9 cellular contexts compared by ENCODE assay signal in genomic region chr1:1299686-1300351, GRCh38. TPM values are rescaled to one million over a fixed set of nuclear protein-coding genes. Genes with fewer than 3 reads are reported as not detected.
DNase-seq lines count a peak whose midpoint lies in the region; ATAC-seq, FAIRE-seq and TF ChIP-seq lines count a peak whose summit lies in the region.
"Had no signal": no experiment of that assay in that cellular context is flagged by ENCODE, and none has a peak within 500 bp of the region (broad histone marks: within the 10 kb centered on the region; RNA-seq: fewer than 3 reads in every experiment).

No MANE protein-coding gene starts in this region.

- no peak overlapping the region for H3K9ac ChIP-seq in astrocyte (ENCODE audit: low read length)

- peak; percentile 75 to 76 for ATAC-seq in naive B cell (ENCODE audit: low read depth in 2 of 2)
- ATAC-seq in HG03196 (IDR thresholded peaks at IDR 0.05; ENCODE audit: unreplicated experiment), result no peak

- peaks cover 15% of the 10 kb centered on the region for H3K79me2 ChIP-seq in astrocyte (ENCODE audit: insufficient read depth, low read length)

- H3K27ac ChIP-seq in astrocyte (ENCODE audit: low read depth, low read length), result no peak overlapping the region
- no peak overlapping the region for H3K27ac ChIP-seq in ovary

- intact Hi-C loops in ovary (cut with DNase I), result loop anchor here in 3 of 4 donors (10.0 kb wide), 2 partner anchors 255 to 315 kb away; partner anchors contain the start of gene PERM1 (in 2 of the 3)

- H3K4me3 Mint-ChIP-seq in astrocyte (ENCODE audit: unreplicated experiment) (no peak overlapping the region), naive B cell (no peak overlapping the region)

- H3K4me1 ChIP-seq in astrocyte (ENCODE audit: insufficient read depth, low read length) (peaks cover 7% of the 10 kb centered on the region), ovary (ENCODE audit: insufficient read depth) (peaks cover 6% of the 10 kb centered on the region)

- H3K27ac Mint-ChIP-seq in astrocyte (ENCODE audit: unreplicated experiment), result no peak overlapping the region
- peak overlapping the region in 1 of 6 donors; percentile 18 for H3K27ac Mint-ChIP-seq in naive B cell

- H3K36me3 Mint-ChIP-seq in astrocyte (ENCODE audit: low read depth, unreplicated experiment) (no peaks in the 10 kb centered on the region), naive B cell (no peaks in the 10 kb centered on the region)

- TF ChIP-seq EP300 in ovary (IDR thresholded peaks at IDR 0.05), result no peak

- H4K20me1 ChIP-seq in astrocyte (ENCODE audit: insufficient read depth, low read length), result peaks cover 49% of the 10 kb centered on the region

- H3K27me3 ChIP-seq in astrocyte (ENCODE audit: insufficient read depth, low read length) (no peaks in the 10 kb centered on the region), ovary (no peaks in the 10 kb centered on the region)

- H3K9me3 Mint-ChIP-seq in astrocyte (ENCODE audit: unreplicated experiment) (no peaks in the 10 kb centered on the region), naive B cell (no peaks in the 10 kb centered on the region)

- no peak for FAIRE-seq in astrocyte (lab: Jason Lieb, UNC)
- FAIRE-seq: colon had no signal

- TF ChIP-seq CTCF in HFF-Myc (IDR thresholded peaks at IDR 0.05; ENCODE audit: low read depth, low read length, missing control alignments) (peak; percentile 32), astrocyte (IDR thresholded peaks at IDR 0.05; ENCODE audit: insufficient read depth, low read depth, low read length) (peak; percentile 12), ovary (IDR thresholded peaks at IDR 0.05) (no peak)

- H3K9me3 ChIP-seq in astrocyte (ENCODE audit: insufficient read depth, low read depth, low read length) (no peaks in the 10 kb centered on the region), ovary (no peaks in the 10 kb centered on the region)

- H3K27me3 Mint-ChIP-seq in astrocyte (ENCODE audit: low read depth, unreplicated experiment), result no peaks in the 10 kb centered on the region
- H3K27me3 Mint-ChIP-seq in naive B cell, result no peaks in the 10 kb centered on the region

- TF ChIP-seq POLR2A in ovary (IDR thresholded peaks at IDR 0.05), result no peak

- H2AFZ ChIP-seq in astrocyte (ENCODE audit: low read depth, low read length), result no peak overlapping the region

- no peak overlapping the region for H3K4me2 ChIP-seq in astrocyte (ENCODE audit: low read length)

- DNase-seq in DMS 273 (lab: John Stamatoyannopoulos, UW; ENCODE audit: unreplicated experiment) (peak; percentile 60), DMS 273 treated with DMSO at 0.1 percent for 48 hours (lab: John Stamatoyannopoulos, UW) (no peak), HFF-Myc (ENCODE audit: extremely low read depth, low read depth) (no peak), astrocyte (ENCODE audit: low read depth) (no peak), naive B cell (peak; percentile 27), ovary (no peak), inferior parietal cortex (ENCODE audit: extremely low spot score) (no peak)

- H3K36me3 ChIP-seq in astrocyte (ENCODE audit: insufficient read depth, low read length), result no peaks in the 10 kb centered on the region
- H3K36me3 ChIP-seq in ovary, result no peaks in the 10 kb centered on the region

- H3K4me3 ChIP-seq in HFF-Myc (replicated peaks; ENCODE audit: low read depth, low read length) (no peak overlapping the region), astrocyte (ENCODE audit: insufficient read depth, low read depth, low read length) (no peak overlapping the region), ovary (no peak overlapping the region)

- H3K4me1 Mint-ChIP-seq in astrocyte (ENCODE audit: low read depth, unreplicated experiment) (peaks cover 2% of the 10 kb centered on the region), naive B cell (peaks cover 0 to 5% (median 3%) of the 10 kb centered on the region in 3 donors)

- whole genome bisulfite sequencing in ovary, 3 donors, result 77 to 79% (median 78%) methylated on average over 19 to 22 of the region's 22 CpGs

RNA-seq across cellular contexts. Expression of gene ACAP3, which starts 7.9 kb away (rescaled TPM):
- total RNA-seq in astrocyte (60.2 and 64.0 TPM in 2 replicates), ovary (10 to 100 TPM; 23.1 to 62.4 (median 46.4) TPM)
- polyA plus RNA-seq in naive B cell (ENCODE audit: low read depth in 6 of 6) (1 to 10 TPM; 1.9 to 7.2 (median 3.1) TPM), ovary (10 to 100 TPM in 1 of 2 donors, 1 to 10 TPM in 1; 3.5 to 33.4 TPM)

RNA-seq across cellular contexts. Expression of gene PUSL1, which starts 8.6 kb away (rescaled TPM):
- 28.0 and 29.4 TPM in 2 replicates for total RNA-seq in astrocyte
- 10 to 100 TPM in 5 of 6 donors, 1 to 10 TPM in 1; 7.2 to 17.2 (median 11.9) TPM for polyA plus RNA-seq in naive B cell (ENCODE audit: low read depth in 6 of 6)
- total RNA-seq in ovary, result 10 to 100 TPM; 12.5 to 27.6 (median 21.7) TPM
- 10 to 100 TPM in 1 of 2 donors, under 1 TPM in 1; 0.18 to 14.7 TPM for polyA plus RNA-seq in ovary

RNA-seq across cellular contexts. Expression of gene SCNN1D, which starts 19.6 kb away (rescaled TPM):
- total RNA-seq in astrocyte (4.4 and 5.0 TPM in 2 replicates), ovary (10 to 100 TPM in 1 of 7 donors, 1 to 10 TPM in 6; 6.3 to 10.2 (median 9.1) TPM)
- polyA plus RNA-seq in naive B cell (ENCODE audit: low read depth in 6 of 6) (not detected), ovary (1 to 10 TPM in 1 of 2 donors, under 1 TPM in 1; 0.27 to 7.9 TPM)

RNA-seq across cellular contexts. Expression of gene INTS11, which starts 24.6 kb away (rescaled TPM):
- total RNA-seq in astrocyte (75.9 and 84.8 TPM in 2 replicates), ovary (100 to 1,000 TPM; 102 to 135 (median 109) TPM)
- polyA plus RNA-seq in naive B cell (ENCODE audit: low read depth in 6 of 6) (10 to 100 TPM; 45.9 to 61.5 (median 54.3) TPM), ovary (100 to 1,000 TPM in 1 of 2 donors, 10 to 100 TPM in 1; 72.6 to 119 TPM)

RNA-seq across cellular contexts. Expression of gene CPTP, which starts 24.8 kb away (rescaled TPM):
- total RNA-seq in astrocyte (25.6 and 28.5 TPM in 2 replicates), ovary (10 to 100 TPM; 13.8 to 21.0 (median 14.8) TPM)
- polyA plus RNA-seq in naive B cell (ENCODE audit: low read depth in 6 of 6) (10 to 100 TPM in 3 of 6 donors, 1 to 10 TPM in 3; 7.9 to 16.9 (median 10.7) TPM), ovary (10 to 100 TPM in 1 of 2 donors, 1 to 10 TPM in 1; 2.4 to 18.3 TPM)

Comparison
In these comparisons a context has a peak if more than half of its experiments do, and no peak if none do; other contexts are left out.
1. DNase-seq: peak in DMS 273 (single experiment) and naive B cell (single experiment); none in DMS 273 treated with DMSO at 0.1 percent for 48 hours (single experiment), HFF-Myc (single experiment), astrocyte (single experiment), ovary (0 of 5) and inferior parietal cortex (single experiment).
2. CTCF ChIP-seq: peak in HFF-Myc (single experiment) and astrocyte (single experiment); none in ovary (0 of 3).